ENCODE assay signal across 8 cellular contexts in the genomic region with DNA sequence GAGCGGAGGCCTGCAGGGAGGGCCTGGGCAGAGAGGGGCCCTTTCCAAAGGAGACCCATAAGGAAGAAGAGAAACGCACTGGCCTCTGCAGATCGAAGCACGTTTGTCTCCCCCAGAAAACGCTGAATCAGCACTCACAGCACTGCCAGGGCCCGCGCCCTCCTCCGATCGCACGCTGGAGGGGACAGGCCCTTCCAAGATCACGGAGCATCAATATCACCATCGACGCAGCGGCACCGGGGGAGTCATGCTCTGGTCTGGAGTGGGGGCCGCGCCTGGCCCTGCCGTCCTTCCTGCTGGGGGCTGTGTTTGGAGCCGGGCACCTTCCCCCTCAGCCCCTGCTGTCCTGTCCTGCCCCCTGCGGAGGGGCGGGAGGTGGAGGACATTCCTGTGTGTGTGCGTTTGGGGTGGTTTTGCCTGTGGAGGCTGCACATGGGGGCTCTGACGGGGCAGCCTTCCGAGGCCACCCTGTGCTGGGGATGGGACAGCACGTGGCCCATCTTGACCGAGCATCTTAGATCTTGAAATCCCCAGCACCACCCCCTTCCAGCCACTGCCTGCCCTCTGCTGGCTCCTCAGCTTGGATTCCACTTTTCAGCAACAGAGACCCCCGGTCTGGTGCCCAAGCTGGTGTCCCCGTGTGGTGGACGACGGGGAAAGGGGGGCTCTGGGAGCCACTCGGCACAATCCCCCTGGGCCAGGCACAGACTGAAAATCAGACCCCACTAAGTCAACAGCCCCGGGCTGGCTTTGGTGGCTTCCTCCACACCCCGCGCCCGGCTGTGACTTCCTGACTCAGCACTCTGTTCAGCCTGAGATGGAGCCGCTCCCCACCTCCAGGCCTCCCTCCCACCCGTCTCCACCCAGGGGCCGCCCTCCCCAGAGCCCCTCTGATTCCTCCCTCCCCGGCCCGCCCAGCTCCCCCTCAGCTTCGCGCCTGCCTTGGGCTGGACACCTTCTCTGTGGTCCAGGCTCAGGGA. TPM values are rescaled to one million over a fixed set of nuclear protein-coding genes. Genes with fewer than 3 reads are reported as not detected.
A peak's percentile ranks its signal among the peaks of the same experiment; 100 is the strongest.
DNase-seq lines count a peak whose midpoint lies in the region; ATAC-seq lines count a peak whose summit lies in the region.

No MANE protein-coding gene starts in this region.

- peak overlapping the region; percentile 32 for H3K27ac ChIP-seq in duodenal mucosa (ENCODE audit: low read depth, low read length)

- intact Hi-C loops in Right ventricle myocardium inferior (cut with DNase I), result no loop called here
- intact Hi-C loops in cardiac septum (cut with DNase I), result no loop called here

- H3K27me3 ChIP-seq in duodenal mucosa (ENCODE audit: control insufficient read depth in 1 of 2, insufficient read depth in 2 of 2, low read length in 2 of 2), result no peaks in the 10 kb centered on the region

- H3K27me3 Mint-ChIP-seq in T-helper 2 cell treated with Interferon-gamma antibody and Interleukin-4, amounts not matched to agents 5 μg/mL and 100 μg/mL, for 36 hours (ENCODE audit: low read depth), result no peaks in the 10 kb centered on the region
- H3K27me3 Mint-ChIP-seq in natural killer cell treated with Interleukin-12 subunit alpha and Interleukin-12 subunit beta and Interleukin-15 and Interleukin-18, amount 100 ng/mL, for 72 hours, result no peaks in the 10 kb centered on the region

- H3K9ac ChIP-seq in duodenal mucosa (ENCODE audit: low read depth in 1 of 2, low read length in 2 of 2), result peak overlapping the region in 1 of 2 donors; percentile 18

- DNase-seq in Right ventricle myocardium inferior (ENCODE audit: missing footprints), result no peak
- no peak for DNase-seq in cardiac septum (ENCODE audit: low spot score)
- DNase-seq in T-helper 2 cell treated with Interferon-gamma antibody and Interleukin-4, amounts not matched to agents 5 μg/mL and 100 μg/mL, for 36 hours (ENCODE audit: low spot score), result no peak
- no peak for DNase-seq in natural killer cell treated with Interleukin-12 subunit alpha and Interleukin-12 subunit beta and Interleukin-15 and Interleukin-18, amount 100 ng/mL, for 72 hours (ENCODE audit: low spot score)
- no peak for DNase-seq in CD1c-positive myeloid dendritic cell (ENCODE audit: extremely low spot score)
- no peak for DNase-seq in mucosa of gallbladder (ENCODE audit: low spot score)
- DNase-seq in mesenteric fat pad (ENCODE audit: low spot score), result no peak

- peaks cover 38 to 42% of the 10 kb centered on the region in 2 donors for H3K4me1 ChIP-seq in duodenal mucosa (ENCODE audit: control insufficient read depth in 1 of 2, insufficient read depth in 2 of 2, low read length in 2 of 2)

- H3K36me3 ChIP-seq in duodenal mucosa (ENCODE audit: control insufficient read depth in 1 of 2, insufficient read depth in 2 of 2, low read length in 2 of 2), result peaks cover 8% of the 10 kb centered on the region in 2 donors

- peak overlapping the region; percentile 50 to 52 for H3K4me3 ChIP-seq in duodenal mucosa (ENCODE audit: low read depth in 1 of 2, low read length in 2 of 2)

- ATAC-seq in Right ventricle myocardium inferior, result peak; percentile 4
- peak in 1 of 2 donors; percentile 4 for ATAC-seq in natural killer cell treated with Interleukin-12 subunit alpha and Interleukin-12 subunit beta and Interleukin-15 and Interleukin-18, amount 100 ng/mL, for 72 hours

- H3K4me1 Mint-ChIP-seq in T-helper 2 cell treated with Interferon-gamma antibody and Interleukin-4, amounts not matched to agents 5 μg/mL and 100 μg/mL, for 36 hours (ENCODE audit: low read depth), result peaks cover 36% of the 10 kb centered on the region
- H3K4me1 Mint-ChIP-seq in natural killer cell treated with Interleukin-12 subunit alpha and Interleukin-12 subunit beta and Interleukin-15 and Interleukin-18, amount 100 ng/mL, for 72 hours (ENCODE audit: low read depth in 2 of 2), result peaks cover 30 to 51% of the 10 kb centered on the region in 2 donors

- peak overlapping the region; percentile 88 for H3K4me3 Mint-ChIP-seq in T-helper 2 cell treated with Interferon-gamma antibody and Interleukin-4, amounts not matched to agents 5 μg/mL and 100 μg/mL, for 36 hours
- H3K4me3 Mint-ChIP-seq in natural killer cell treated with Interleukin-12 subunit alpha and Interleukin-12 subunit beta and Interleukin-15 and Interleukin-18, amount 100 ng/mL, for 72 hours, result peak overlapping the region; percentile 76

- H3K36me3 Mint-ChIP-seq in T-helper 2 cell treated with Interferon-gamma antibody and Interleukin-4, amounts not matched to agents 5 μg/mL and 100 μg/mL, for 36 hours (ENCODE audit: low read depth), result peaks cover 17% of the 10 kb centered on the region
- H3K36me3 Mint-ChIP-seq in natural killer cell treated with Interleukin-12 subunit alpha and Interleukin-12 subunit beta and Interleukin-15 and Interleukin-18, amount 100 ng/mL, for 72 hours, result no peaks in the 10 kb centered on the region

- no peaks in the 10 kb centered on the region for H3K9me3 ChIP-seq in duodenal mucosa (ENCODE audit: control insufficient read depth in 1 of 2, low read length in 2 of 2)

- no peaks in the 10 kb centered on the region for H3K9me3 Mint-ChIP-seq in T-helper 2 cell treated with Interferon-gamma antibody and Interleukin-4, amounts not matched to agents 5 μg/mL and 100 μg/mL, for 36 hours
- no peaks in the 10 kb centered on the region for H3K9me3 Mint-ChIP-seq in natural killer cell treated with Interleukin-12 subunit alpha and Interleukin-12 subunit beta and Interleukin-15 and Interleukin-18, amount 100 ng/mL, for 72 hours

- peak overlapping the region; percentile 88 for H3K27ac Mint-ChIP-seq in T-helper 2 cell treated with Interferon-gamma antibody and Interleukin-4, amounts not matched to agents 5 μg/mL and 100 μg/mL, for 36 hours
- H3K27ac Mint-ChIP-seq in natural killer cell treated with Interleukin-12 subunit alpha and Interleukin-12 subunit beta and Interleukin-15 and Interleukin-18, amount 100 ng/mL, for 72 hours, result peak overlapping the region; percentile 80 to 97

RNA-seq across cellular contexts. Expression of gene TMEM250, which starts 8.3 kb away (rescaled TPM):
- total RNA-seq in Right ventricle myocardium inferior (18.7 TPM), cardiac septum (19.8 TPM), mucosa of gallbladder (40.6 TPM), mesenteric fat pad (30.2 TPM)
- 10 to 100 TPM; 29.1 to 42.3 TPM for total RNA-seq in natural killer cell treated with Interleukin-12 subunit alpha and Interleukin-12 subunit beta and Interleukin-15 and Interleukin-18, amount 100 ng/mL, for 72 hours

RNA-seq across cellular contexts. Expression of gene NACC2, which starts 15.3 kb away (rescaled TPM):
- total RNA-seq in Right ventricle myocardium inferior, result 37.0 TPM
- total RNA-seq in cardiac septum, result 57.8 TPM
- 10 to 100 TPM; 19.2 to 21.1 TPM for total RNA-seq in natural killer cell treated with Interleukin-12 subunit alpha and Interleukin-12 subunit beta and Interleukin-15 and Interleukin-18, amount 100 ng/mL, for 72 hours
- 59.6 TPM for total RNA-seq in mucosa of gallbladder
- 41.4 TPM for total RNA-seq in mesenteric fat pad
